26 cellular contexts compared by ENCODE assay signal in the genomic region with DNA sequence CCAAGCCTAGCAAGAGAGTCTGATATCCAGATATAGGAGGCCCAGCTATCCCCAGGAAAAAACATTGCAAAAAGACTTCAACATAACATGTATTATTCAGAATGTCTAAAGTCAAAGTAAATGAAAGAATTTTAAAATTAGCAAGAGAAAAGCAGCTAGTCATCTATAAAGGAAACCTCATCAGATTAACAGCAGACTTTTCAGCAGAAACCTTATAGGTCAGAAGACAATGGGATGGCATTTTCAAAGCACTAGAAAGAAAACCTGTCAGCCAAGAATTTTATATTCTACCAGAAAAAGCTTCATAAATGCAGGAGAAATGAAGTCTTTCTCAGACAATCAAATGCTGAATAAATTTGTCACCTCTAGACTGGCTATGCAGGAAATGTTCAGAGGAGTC. TPM values are rescaled to one million over a fixed set of nuclear protein-coding genes. Genes with fewer than 3 reads are reported as not detected.
"Had no signal": no experiment of that assay in that cellular context is flagged by ENCODE, and none has a peak within 500 bp of the region (broad histone marks: within the 10 kb centered on the region; RNA-seq: fewer than 3 reads in every experiment).

No MANE protein-coding gene starts in this region.

- DNase-seq: Karpas-422, KG1, MG63, NCI-H1092, NCI-H1105 treated with DMSO at 0.1 percent for 48 hours, NCI-H1417 treated with DMSO at 0.1 percent for 48 hours, NCI-H146, NCI-H1694 treated with DMSO at 0.1 percent for 48 hours, NCI-H1930, NCI-H2081, NCI-H2171, NCI-H226, NCI-H446, NCI-H510A, NCI-H524 treated with DMSO at 0.1 percent for 48 hours, NCI-H69, NCI-H774, Right ventricle myocardium superior, RPMI8226, SIG-M5 had no signal

- FAIRE-seq: HTR-8/SVneo, RCC 7860 had no signal

- H3K9me3 ChIP-seq: SJSA1 had no signal

- H3K4me3 ChIP-seq: MG63, SJSA1, SK-N-MC had no signal

- H3K27me3 ChIP-seq: SJSA1 had no signal

- H3K27ac ChIP-seq: HL-60, SJSA1, SK-N-MC had no signal

- H3K36me3 ChIP-seq: MG63, SJSA1 had no signal

- H3K4me1 ChIP-seq: SJSA1 had no signal

RNA-seq across cellular contexts. Expression of a gene that starts 9.9 kb away (rescaled TPM):
- total RNA-seq: Right ventricle myocardium superior; SJSA1; T-helper 1 cell treated with Interleukin-12 subunit alpha and Interleukin-12 subunit beta and Interleukin-4 antibody, amounts not matched to agents 30 ng/mL and 1 ng/mL, for 36 hours had no signal

RNA-seq across cellular contexts. Expression of a gene that starts 23.3 kb away (rescaled TPM):
- total RNA-seq: Right ventricle myocardium superior; SJSA1; T-helper 1 cell treated with Interleukin-12 subunit alpha and Interleukin-12 subunit beta and Interleukin-4 antibody, amounts not matched to agents 30 ng/mL and 1 ng/mL, for 36 hours had no signal

RNA-seq across cellular contexts. Expression of a gene that starts 27.4 kb away (rescaled TPM):
- total RNA-seq: Right ventricle myocardium superior; SJSA1; T-helper 1 cell treated with Interleukin-12 subunit alpha and Interleukin-12 subunit beta and Interleukin-4 antibody, amounts not matched to agents 30 ng/mL and 1 ng/mL, for 36 hours had no signal

RNA-seq across cellular contexts. Expression of a gene that starts 38.9 kb away (rescaled TPM):
- total RNA-seq: Right ventricle myocardium superior; SJSA1; T-helper 1 cell treated with Interleukin-12 subunit alpha and Interleukin-12 subunit beta and Interleukin-4 antibody, amounts not matched to agents 30 ng/mL and 1 ng/mL, for 36 hours had no signal

RNA-seq across cellular contexts. Expression of a gene that starts 57.3 kb away (rescaled TPM):
- total RNA-seq: Right ventricle myocardium superior; SJSA1; T-helper 1 cell treated with Interleukin-12 subunit alpha and Interleukin-12 subunit beta and Interleukin-4 antibody, amounts not matched to agents 30 ng/mL and 1 ng/mL, for 36 hours had no signal
